ENCODE assay signal across 27 cellular contexts in the genomic region with DNA sequence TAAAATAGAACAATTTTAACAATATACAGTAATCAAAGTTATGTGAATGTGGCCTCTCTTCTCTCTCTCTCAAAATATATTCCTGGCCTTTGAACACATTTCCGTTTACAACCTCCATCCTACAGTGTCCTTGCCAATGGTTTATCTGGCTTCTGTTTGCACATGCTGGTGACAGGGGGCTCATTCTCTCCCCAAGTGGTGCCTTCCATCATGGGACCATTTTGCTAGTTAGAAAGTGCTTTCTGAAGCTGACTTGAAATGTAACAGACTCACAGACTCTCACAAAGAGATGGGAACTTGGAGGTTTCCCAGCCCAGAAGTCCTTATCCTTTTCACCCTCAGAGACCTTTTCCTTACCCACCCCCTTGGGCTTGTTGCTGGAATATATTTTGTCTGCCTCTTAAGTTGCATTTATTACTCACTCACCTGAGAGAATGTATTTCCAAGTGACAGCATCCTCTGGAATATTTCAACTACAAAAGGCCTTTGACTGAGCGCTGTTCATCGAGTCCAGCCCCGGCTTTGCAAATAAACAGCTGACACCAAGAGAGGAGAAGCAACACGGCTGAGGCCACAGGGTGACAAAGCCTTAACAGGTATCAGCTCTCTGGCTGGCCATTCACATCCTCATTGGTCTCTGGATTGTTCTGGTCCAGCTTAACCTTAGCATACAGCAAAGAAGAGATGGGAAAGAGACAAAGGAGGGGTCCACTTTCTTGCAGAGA. TPM values are rescaled to one million over a fixed set of nuclear protein-coding genes. Genes with fewer than 3 reads are reported as not detected.
"Had no signal": no experiment of that assay in that cellular context is flagged by ENCODE, and none has a peak within 500 bp of the region (broad histone marks: within the 10 kb centered on the region; RNA-seq: fewer than 3 reads in every experiment).

No MANE protein-coding gene starts in this region.

- H3K27me3 Mint-ChIP-seq: activated naive CD8-positive, alpha-beta T cell had no signal

- H3K4me1 Mint-ChIP-seq: activated CD4-positive, alpha-beta memory T cell treated with anti-CD3 and anti-CD28 coated beads, Interleukin-2, amount 10 ng/mL, durations not matched to agents 7 days and 5 days; activated CD4-positive, alpha-beta T cell treated with anti-CD3 and anti-CD28 coated beads, Interleukin-2, amount 10 ng/mL, durations not matched to agents 24 days and 14 days had no signal

- H3K27ac Mint-ChIP-seq: activated CD4-positive, alpha-beta memory T cell treated with anti-CD3 and anti-CD28 coated beads, Interleukin-2, amount 10 ng/mL, durations not matched to agents 7 days and 5 days; activated CD4-positive, alpha-beta T cell treated with anti-CD3 and anti-CD28 coated beads, Interleukin-2, amount 10 ng/mL, durations not matched to agents 24 days and 14 days; activated naive CD8-positive, alpha-beta T cell; activated T-helper 2 cell treated with anti-CD3 and anti-CD28 coated beads, Interferon-gamma antibody, Interleukin-2, Interleukin-4, amounts not matched to agents 10 μg/mL and 5 μg/mL and 100 μg/mL, durations not matched to agents 14 hours and 24 hours and 36 hours; effector memory CD8-positive, alpha-beta T cell; natural killer cell treated with Interleukin-12 subunit alpha and Interleukin-12 subunit beta and Interleukin-15 and Interleukin-18, amount 100 ng/mL, for 72 hours; T-helper 17 cell had no signal

- H3K36me3 Mint-ChIP-seq: activated naive CD8-positive, alpha-beta T cell; natural killer cell treated with Interleukin-12 subunit alpha and Interleukin-12 subunit beta and Interleukin-15 and Interleukin-18, amount 100 ng/mL, for 72 hours had no signal

- H3K4me3 Mint-ChIP-seq: activated CD4-positive, alpha-beta memory T cell treated with anti-CD3 and anti-CD28 coated beads, Interleukin-2, amount 10 ng/mL, durations not matched to agents 7 days and 5 days; activated CD4-positive, alpha-beta T cell treated with anti-CD3 and anti-CD28 coated beads, Interleukin-2, amount 10 ng/mL, durations not matched to agents 24 days and 14 days; activated naive CD8-positive, alpha-beta T cell; activated T-cell treated with anti-CD3 and anti-CD28 coated beads, Interleukin-2, amount 50 U/mL, for 4 hours; effector memory CD8-positive, alpha-beta T cell; natural killer cell treated with Interleukin-12 subunit alpha and Interleukin-12 subunit beta and Interleukin-15 and Interleukin-18, amount 100 ng/mL, for 72 hours; T-helper 17 cell had no signal

- H3K9me3 Mint-ChIP-seq: activated CD4-positive, alpha-beta memory T cell treated with anti-CD3 and anti-CD28 coated beads, Interleukin-2, amount 10 ng/mL, durations not matched to agents 7 days and 5 days; activated CD4-positive, alpha-beta T cell treated with anti-CD3 and anti-CD28 coated beads, Interleukin-2, amount 10 ng/mL, durations not matched to agents 24 days and 14 days; activated T-cell treated with anti-CD3 and anti-CD28 coated beads, Interleukin-2, amount 50 U/mL, for 4 hours; activated T-helper 2 cell treated with anti-CD3 and anti-CD28 coated beads, Interferon-gamma antibody, Interleukin-2, Interleukin-4, amounts not matched to agents 10 μg/mL and 5 μg/mL and 100 μg/mL, durations not matched to agents 14 hours and 24 hours and 36 hours; effector memory CD8-positive, alpha-beta T cell; natural killer cell treated with Interleukin-12 subunit alpha and Interleukin-12 subunit beta and Interleukin-15 and Interleukin-18, amount 100 ng/mL, for 72 hours had no signal

- H3K9me3 ChIP-seq: adrenal gland, body of pancreas, heart left ventricle, left lung, lower lobe of right lung, spleen, thoracic aorta, upper lobe of right lung had no signal

- DNase-seq: activated CD4-positive, alpha-beta memory T cell treated with anti-CD3 and anti-CD28 coated beads, Interleukin-2, amount 10 ng/mL, durations not matched to agents 7 days and 5 days; activated CD4-positive, alpha-beta T cell treated with anti-CD3 and anti-CD28 coated beads, Interleukin-2, amount 10 ng/mL, durations not matched to agents 24 days and 14 days; activated CD4-positive, CD25-positive, alpha-beta regulatory T cell treated with anti-CD3 and anti-CD28 coated beads, Interleukin-2, amount 50 U/mL, for 72 hours; activated naive CD4-positive, alpha-beta T cell treated with Interleukin-2 at 50 U/mL for 16 hours; activated T-cell treated with anti-CD3 and anti-CD28 coated beads, Interleukin-2, amount 50 U/mL, for 4 hours; adrenal gland; body of pancreas; cortex of kidney; effector memory CD8-positive, alpha-beta T cell; foreskin fibroblast; heart left ventricle; left lung; lower lobe of right lung; mesenchymal stem cell; occipital lobe; right cardiac atrium; spleen; stimulated activated naive CD4-positive, alpha-beta T cell treated with Interleukin-2 at 50 U/mL for 16 hours; T-helper 17 cell; upper lobe of right lung had no signal

- ATAC-seq: activated T-cell treated with anti-CD3 and anti-CD28 coated beads, Interleukin-2, amount 50 U/mL, for 4 hours; body of pancreas; effector memory CD8-positive, alpha-beta T cell; heart left ventricle; left lung; lower lobe of right lung; natural killer cell treated with Interleukin-12 subunit alpha and Interleukin-12 subunit beta and Interleukin-15 and Interleukin-18, amount 100 ng/mL, for 72 hours; SK-N-SH treated with all-trans-retinoic acid at 6 μM for 48 hours; T-helper 17 cell; upper lobe of right lung had no signal

- H3K4me1 ChIP-seq: adrenal gland, body of pancreas, left lung, lower lobe of right lung, spleen, upper lobe of right lung had no signal

- H3K27me3 ChIP-seq: adrenal gland, body of pancreas, heart left ventricle, left lung, upper lobe of right lung had no signal

- H3K36me3 ChIP-seq: adrenal gland, heart left ventricle, left lung, lower lobe of right lung, spleen, thoracic aorta, upper lobe of right lung had no signal

- H3K4me3 ChIP-seq: adrenal gland, body of pancreas, heart left ventricle, left lung, lower lobe of right lung, spleen, thoracic aorta, upper lobe of right lung had no signal

- H3K27ac ChIP-seq: adrenal gland, body of pancreas, left lung, lower lobe of right lung, spleen, upper lobe of right lung had no signal

RNA-seq across cellular contexts. Expression of a gene that starts 49.2 kb away (rescaled TPM):
- total RNA-seq: activated CD4-positive, alpha-beta T cell treated with anti-CD3 and anti-CD28 coated beads, Interleukin-2, amount 10 ng/mL, durations not matched to agents 24 days and 14 days; endothelial cell of umbilical vein; mononuclear cell; natural killer cell treated with Interleukin-12 subunit alpha and Interleukin-12 subunit beta and Interleukin-15 and Interleukin-18, amount 100 ng/mL, for 72 hours; spleen; T-helper 17 cell had no signal
- polyA plus RNA-seq: endothelial cell of umbilical vein, heart left ventricle, spleen had no signal
